ENCODE assay signal across 8 cellular contexts in genomic region chr6:158799051-158799792, GRCh38. TPM values are rescaled to one million over a fixed set of nuclear protein-coding genes. Genes with fewer than 3 reads are reported as not detected.
DNase-seq lines count a peak whose midpoint lies in the region; ATAC-seq and TF ChIP-seq lines count a peak whose summit lies in the region.

No MANE protein-coding gene starts in this region.

- H3K18ac ChIP-seq in H9 (ENCODE audit: insufficient read length, low read depth, low read length): no peak overlapping the region

- H2AFZ ChIP-seq in H9 (ENCODE audit: low read length): no peak overlapping the region

- no peaks in the 10 kb centered on the region for H4K20me1 ChIP-seq in H9 (ENCODE audit: control insufficient read depth, insufficient read depth, insufficient read length)

- no peak overlapping the region for H3K4ac ChIP-seq in H9 (ENCODE audit: low read depth, low read length)

- TF ChIP-seq POLR2A in body of pancreas (IDR thresholded peaks at IDR 0.05): peak in 2 of 3 donors; percentile 39 to 40

- no peak overlapping the region for H2BK5ac ChIP-seq in H9 (ENCODE audit: insufficient read length, low read length)

- H3K4me3 ChIP-seq in body of pancreas (no peak overlapping the region), liver (ENCODE audit: low read depth in 1 of 3, low read length in 3 of 3) (no peak overlapping the region)

- H2BK120ac ChIP-seq in H9 (ENCODE audit: low read depth, low read length, poor library complexity, severe bottlenecking): no peak overlapping the region

- no peaks in the 10 kb centered on the region for H3K9me3 Mint-ChIP-seq in H9

- H3K14ac ChIP-seq in H9 (ENCODE audit: insufficient read depth, low read length): no peak overlapping the region; the same call in 1 of the 2 replicates

- H3K79me2 ChIP-seq in H9 (ENCODE audit: insufficient read depth, low read length): peaks cover 77% of the 10 kb centered on the region

- H3K27ac ChIP-seq in H9 (ENCODE audit: insufficient read length, low read depth, low read length) (no peak overlapping the region), body of pancreas (peak overlapping the region; percentile 60 to 94 (median 92)), liver (ENCODE audit: low read depth in 1 of 2, low read length in 2 of 2) (peak overlapping the region; percentile 83 to 87)

- no peaks in the 10 kb centered on the region for H3K27me3 Mint-ChIP-seq in H9 (ENCODE audit: low read depth)

- TF ChIP-seq CTCF in H9 (conservative IDR thresholded peaks at IDR 0.05) (no peak), body of pancreas (IDR thresholded peaks at IDR 0.05) (peak in 5 of 7 experiments; percentile 16 to 59 (median 55)), liver (IDR thresholded peaks at IDR 0.05; ENCODE audit: low read depth, low read length, missing input control) (peak; percentile 7)

- no peak for DNase-seq in H9
- peak; percentile 78 to 93 for DNase-seq in NCI-H446 (lab: John Stamatoyannopoulos, UW)
- peak; percentile 86 to 96 (median 90) for DNase-seq in body of pancreas
- no peak for DNase-seq in stimulated activated CD4-positive, alpha-beta T cell treated with anti-CD3 and anti-CD28 coated beads, Interleukin-2, amount 100 ng/mL, for 24 hours
- no peak for DNase-seq in effector CD8-positive, alpha-beta T cell (lab: John Stamatoyannopoulos, UW)

- no peaks in the 10 kb centered on the region for H3K79me1 ChIP-seq in H9 (ENCODE audit: insufficient read depth, low read depth, low read length, poor library complexity, severe bottlenecking)

- H2BK20ac ChIP-seq in H9 (ENCODE audit: low read depth, low read length, poor library complexity, severe bottlenecking): no peak overlapping the region

- H3T11ph ChIP-seq in H9 (ENCODE audit: low read length): no peak overlapping the region

- peaks cover 4 to 39% (median 17%) of the 10 kb centered on the region in 3 experiments; a peak in 6 of 7 replicates for H3K36me3 Mint-ChIP-seq in H9 (ENCODE audit: insufficient read depth in 1 of 3, low read depth in 3 of 3)

- intact Hi-C loops in body of pancreas (cut with DNase I): no loop called here

- H3K9ac ChIP-seq in H9 (ENCODE audit: extremely low read depth, insufficient read length, low read length): no peak overlapping the region
- peak overlapping the region in 1 of 2 donors; percentile 92 for H3K9ac ChIP-seq in liver (ENCODE audit: low read depth in 1 of 2, low read length in 2 of 2)

- no peak overlapping the region for H3K4me2 ChIP-seq in H9 (ENCODE audit: insufficient read depth, insufficient read length, low read length)

- WGBS in H9 (ENCODE audit: extremely low coverage, insufficient read length, low lambda C conversion rate): no CpG with 5 or more reads among the region's 11 CpGs
- WGBS in body of pancreas, 2 donors: 8 to 21% methylated on average over 11 of the region's 11 CpGs
- WGBS in liver: 21% methylated on average over 11 of the region's 11 CpGs

- H4K91ac ChIP-seq in H9 (ENCODE audit: insufficient read length, low read depth, low read length): no peak overlapping the region

- no peak overlapping the region for H3K56ac ChIP-seq in H9 (ENCODE audit: insufficient read length, low read depth, low read length)

- H3K4me1 Mint-ChIP-seq in H9: peaks cover 61 to 64% of the 10 kb centered on the region in 2 experiments

- no peak overlapping the region for H3K23ac ChIP-seq in H9 (ENCODE audit: insufficient read length, low read depth, low read length)

- no peak overlapping the region for H2AK5ac ChIP-seq in H9 (ENCODE audit: insufficient read length, low read length)

- no peak overlapping the region for H3K4me3 Mint-ChIP-seq in H9

- H3K36me3 ChIP-seq in body of pancreas (replicated peaks in 1 of 2; ENCODE audit: insufficient read depth in 1 of 2, low read depth in 2 of 2) (no peaks in the 10 kb centered on the region), liver (ENCODE audit: control insufficient read depth in 4 of 4, insufficient read depth in 3 of 4, low read depth in 1 of 4, low read length in 3 of 4) (no peaks in the 10 kb centered on the region)

- no peaks in the 10 kb centered on the region for H3K23me2 ChIP-seq in H9 (ENCODE audit: insufficient read length, low read depth, low read length, poor library complexity, severe bottlenecking)

- ATAC-seq in body of pancreas (peak; percentile 85), GM18511 (IDR thresholded peaks at IDR 0.05; ENCODE audit: unreplicated experiment) (no peak), HG03045 (IDR thresholded peaks at IDR 0.05; ENCODE audit: unreplicated experiment) (no peak)

- H3K27me3 ChIP-seq in H9 (ENCODE audit: insufficient read depth, low read length) (no peaks in the 10 kb centered on the region), body of pancreas (no peaks in the 10 kb centered on the region), liver (ENCODE audit: control insufficient read depth in 4 of 4, insufficient read depth in 4 of 4, low read length in 3 of 4) (no peaks in the 10 kb centered on the region)

- H3K27ac Mint-ChIP-seq in H9: peak overlapping the region in 2 of 3 experiments; percentile 49; a peak in 2 of 7 replicates

- no peaks in the 10 kb centered on the region for H3K9me3 ChIP-seq in H9 (ENCODE audit: control insufficient read depth, low read depth, low read length)
- H3K9me3 ChIP-seq in body of pancreas: no peaks in the 10 kb centered on the region
- no peaks in the 10 kb centered on the region for H3K9me3 ChIP-seq in liver (ENCODE audit: control insufficient read depth in 4 of 4, low read length in 3 of 4)

- H2BK15ac ChIP-seq in H9 (ENCODE audit: low read depth, low read length): no peak overlapping the region

- TF ChIP-seq RAD21 in liver (IDR thresholded peaks at IDR 0.05): peak; percentile 43 to 59

- H2BK12ac ChIP-seq in H9 (ENCODE audit: insufficient read length, low read depth, low read length): no peak overlapping the region

- peaks cover 12% of the 10 kb centered on the region; the same call in 1 of the 2 replicates for H3K4me1 ChIP-seq in H9 (ENCODE audit: insufficient read depth, low read length)
- H3K4me1 ChIP-seq in body of pancreas: peaks cover 95% of the 10 kb centered on the region
- peaks cover 9 to 53% (median 30%) of the 10 kb centered on the region in 4 donors for H3K4me1 ChIP-seq in liver (ENCODE audit: control insufficient read depth in 4 of 4, insufficient read depth in 4 of 4, low read length in 3 of 4)

- H4K8ac ChIP-seq in H9 (replicated peaks; ENCODE audit: insufficient read length, low read depth, low read length): no peak overlapping the region

- no peak overlapping the region for H4K5ac ChIP-seq in H9 (ENCODE audit: insufficient read length, low read depth, low read length)

TF ChIP-seq in liver, 16 proteins besides CTCF, POLR2A, EP300 and RAD21:
- TF ChIP-seq NR2F2 (IDR thresholded peaks at IDR 0.05): peak; percentile 30
- TF ChIP-seq SP1 (IDR thresholded peaks at IDR 0.05): peak; percentile 74
- TF ChIP-seq, protein P1, sequence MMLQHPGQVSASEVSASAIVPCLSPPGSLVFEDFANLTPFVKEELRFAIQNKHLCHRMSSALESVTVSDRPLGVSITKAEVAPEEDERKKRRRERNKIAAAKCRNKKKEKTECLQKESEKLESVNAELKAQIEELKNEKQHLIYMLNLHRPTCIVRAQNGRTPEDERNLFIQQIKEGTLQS (IDR thresholded peaks at IDR 0.05): no peak
- TF ChIP-seq YY1 (IDR thresholded peaks at IDR 0.05): peak; percentile 36
- TF ChIP-seq FOXA2 (IDR thresholded peaks at IDR 0.05): peak; percentile 57
- no peak for TF ChIP-seq ZBTB33 (IDR thresholded peaks at IDR 0.05)
- peak; percentile 56 to 70 for TF ChIP-seq HNF4A (conservative IDR thresholded peaks at IDR 0.05)
- TF ChIP-seq RXRA (IDR thresholded peaks at IDR 0.05): peak; percentile 83 to 84
- TF ChIP-seq JUND (IDR thresholded peaks at IDR 0.05): peak; percentile 36 to 40
- no peak for TF ChIP-seq HNF4G (IDR thresholded peaks at IDR 0.05)
- no peak for TF ChIP-seq TAF1 (conservative IDR thresholded peaks at IDR 0.05)
- TF ChIP-seq EGR1 (IDR thresholded peaks at IDR 0.05; ENCODE audit: low read depth in 2 of 2): no peak
- TF ChIP-seq FOXA1 (IDR thresholded peaks at IDR 0.05): peak; percentile 59
TF ChIP-seq in liver: peak in this region for 8.

RNA-seq across cellular contexts. Expression of gene EZR, which starts 19.9 kb away (rescaled TPM):
- total RNA-seq in H9 (2021) (375 and 393 TPM in 2 replicates), body of pancreas (100 to 1,000 TPM in 1 of 2 donors, 10 to 100 TPM in 1; 76.8 to 103 TPM), liver (10 to 100 TPM; 22.4 to 28.5 TPM)
- 10 to 100 TPM; 22.0 to 35.4 TPM for polyA plus RNA-seq in liver

Comparison
In these comparisons a context has a peak if more than half of its experiments do, and no peak if none do; other contexts are left out.
1. DNase-seq: peak in NCI-H446 (2 of 2) and body of pancreas (4 of 4); none in H9 (single experiment), stimulated activated CD4-positive, alpha-beta T cell treated with anti-CD3 and anti-CD28 coated beads, Interleukin-2, amount 100 ng/mL, for 24 hours (0 of 2) and effector CD8-positive, alpha-beta T cell (single experiment).